Comparison of ENCODE assay signal across 8 cellular contexts in the genomic region with DNA sequence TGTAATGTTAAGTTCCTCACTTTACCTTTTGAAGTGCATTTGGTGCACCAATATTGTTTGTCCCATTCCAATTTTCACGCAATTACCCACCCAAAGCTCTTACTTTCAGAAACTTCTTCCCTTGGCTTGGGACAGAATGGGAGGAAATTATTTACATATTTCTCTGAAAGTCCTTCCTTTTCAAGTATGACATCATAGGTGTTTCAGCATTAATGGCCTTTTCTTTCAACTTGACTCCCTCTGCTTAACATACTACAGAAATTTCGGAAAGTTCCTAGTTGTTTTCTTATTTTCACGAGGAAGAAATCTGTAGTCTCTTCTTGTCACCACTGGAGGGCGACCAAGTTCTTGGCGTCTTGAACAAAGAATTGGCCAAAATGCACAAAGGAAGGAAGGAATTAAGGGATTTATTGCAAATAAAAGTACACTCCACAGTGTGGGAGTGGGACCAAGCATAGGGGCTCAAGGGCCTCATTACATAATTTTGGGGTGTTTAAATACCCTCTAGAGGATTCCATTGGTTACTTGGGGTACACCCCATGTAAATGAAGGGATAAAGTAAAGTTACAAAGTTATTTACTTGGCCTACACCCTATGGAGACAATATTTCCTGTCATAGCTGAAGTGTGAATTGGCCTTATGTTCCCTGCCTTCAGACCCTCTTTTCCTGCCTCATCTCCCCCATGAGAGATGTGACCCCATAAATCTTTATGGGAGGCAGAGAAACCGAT.
DNase-seq lines count a peak whose midpoint lies in the region; ATAC-seq and TF ChIP-seq lines count a peak whose summit lies in the region.

No MANE protein-coding gene starts in this region.

- H3K4me3 ChIP-seq in gastroesophageal sphincter, result no peak overlapping the region

- DNase-seq in DMS53 treated with DMSO at 0.1 percent for 48 hours (lab: John Stamatoyannopoulos, UW; ENCODE audit: unreplicated experiment), result peak; percentile 34
- DNase-seq in HT-29 (ENCODE audit: low spot score), result peak; percentile 44
- DNase-seq in RWPE1 (ENCODE audit: low spot score), result no peak
- DNase-seq in glomerular visceral epithelial cell (ENCODE audit: extremely low spot score), result peak; percentile 62
- DNase-seq in dedifferentiated amniotic fluid mesenchymal stem cell (ENCODE audit: extremely low spot score), result no peak
- no peak for DNase-seq in activated CD4-positive, CD25-positive, alpha-beta regulatory T cell treated with anti-CD3 and anti-CD28 coated beads, Interleukin-2, amount 50 U/mL, for 72 hours

- no peaks in the 10 kb centered on the region for H3K27me3 ChIP-seq in gastroesophageal sphincter

- CTCF ChIA-PET in RWPE1 (lab: Yijun Ruan, JAX), result interaction anchor here (0.7 kb wide), 1 partner anchor 9 kb away, joined by 3 read pairs; no protein-coding TSS in a partner anchor

- ATAC-seq in GM19395 (IDR thresholded peaks at IDR 0.05; ENCODE audit: unreplicated experiment) (no peak), gastroesophageal sphincter (no peak)

- POLR2A ChIA-PET in RWPE1 (lab: Yijun Ruan, JAX; ENCODE audit: low non-redundant PET), result no interaction called here

- H3K27ac ChIP-seq in RWPE1 (no peak overlapping the region), gastroesophageal sphincter (no peak overlapping the region)

- no peaks in the 10 kb centered on the region for H3K9me3 ChIP-seq in gastroesophageal sphincter

- WGBS in gastroesophageal sphincter (ENCODE audit: low coverage in 1 of 2), 2 donors, result 23 to 30% methylated on average over 6 of the region's 6 CpGs

- H3K4me1 ChIP-seq in gastroesophageal sphincter, result no peaks in the 10 kb centered on the region

- TF ChIP-seq EP300 in gastroesophageal sphincter (IDR thresholded peaks at IDR 0.05), result no peak

- TF ChIP-seq POLR2A in gastroesophageal sphincter (IDR thresholded peaks at IDR 0.05), result no peak

- H3K36me3 ChIP-seq in gastroesophageal sphincter, result no peaks in the 10 kb centered on the region

- TF ChIP-seq CTCF in RWPE1 (conservative IDR thresholded peaks at IDR 0.05; ENCODE audit: low read depth) (peak; percentile 76), gastroesophageal sphincter (IDR thresholded peaks at IDR 0.05) (no peak)

Comparison
In these comparisons a context has a peak if more than half of its experiments do, and no peak if none do; other contexts are left out.
1. DNase-seq: peak in DMS53 treated with DMSO at 0.1 percent for 48 hours (single experiment), HT-29 (single experiment) and glomerular visceral epithelial cell (single experiment); none in RWPE1 (single experiment), dedifferentiated amniotic fluid mesenchymal stem cell (single experiment) and activated CD4-positive, CD25-positive, alpha-beta regulatory T cell treated with anti-CD3 and anti-CD28 coated beads, Interleukin-2, amount 50 U/mL, for 72 hours (single experiment).